In genomic region chr17:40315206-40315605, GRCh38 we compare ENCODE assay signal across 5 cellular contexts.
TF ChIP-seq lines count a peak whose summit lies in the region.

No MANE protein-coding gene starts in this region.

TF ChIP-seq in IMR-90, 13 proteins besides CTCF, POLR2A, EP300 and RAD21:
- TF ChIP-seq MAZ (IDR thresholded peaks at IDR 0.05; ENCODE audit: borderline replicate concordance, low read depth, low read length): no peak
- TF ChIP-seq USF2 (IDR thresholded peaks at IDR 0.05; ENCODE audit: low read depth, low read length): no peak
- no peak for TF ChIP-seq ELK1 (IDR thresholded peaks at IDR 0.05; ENCODE audit: borderline replicate concordance, low read depth, low read length)
- no peak for TF ChIP-seq CHD1 (IDR thresholded peaks at IDR 0.05; ENCODE audit: low read depth, low read length)
- no peak for TF ChIP-seq MAFK (IDR thresholded peaks at IDR 0.05; ENCODE audit: low read depth, low read length)

TF ChIP-seq in WTC11, 78 proteins besides CTCF, POLR2A, EP300 and RAD21 (continues in another document):
- TF ChIP-seq GRHL2 (CRISPR knock-in tag; IDR thresholded peaks at IDR 0.05; ENCODE audit: insufficient replicate concordance, severe bottlenecking) (no peak), ZNF281 (CRISPR knock-in tag; IDR thresholded peaks at IDR 0.05) (no peak), IRF2 (CRISPR knock-in tag; IDR thresholded peaks at IDR 0.05; ENCODE audit: borderline replicate concordance, low read depth) (no peak), FOXK1 (CRISPR knock-in tag; IDR thresholded peaks at IDR 0.05) (no peak), ZBTB21 (CRISPR knock-in tag; IDR thresholded peaks at IDR 0.05; ENCODE audit: borderline replicate concordance) (no peak), RELA (CRISPR knock-in tag; IDR thresholded peaks at IDR 0.05; ENCODE audit: borderline replicate concordance) (no peak), ZNF425 (CRISPR knock-in tag; conservative IDR thresholded peaks at IDR 0.05) (no peak)

TF ChIP-seq in HepG2, 621 proteins besides CTCF, POLR2A, EP300 and RAD21:
- TF ChIP-seq ARNTL (CRISPR knock-in tag; IDR thresholded peaks at IDR 0.05) (no peak), KDM1A (CRISPR knock-in tag; IDR thresholded peaks at IDR 0.05) (0 out of 2 replicates have a peak, but pooled peaks have one; percentile 47), ZNF800 (CRISPR knock-in tag; IDR thresholded peaks at IDR 0.05) (no peak), SAFB2 (CRISPR knock-in tag; IDR thresholded peaks at IDR 0.05; ENCODE audit: borderline replicate concordance, low read depth) (no peak), ZNF629 (CRISPR knock-in tag; conservative IDR thresholded peaks at IDR 0.05) (peak; percentile 71)

TF ChIP-seq in GM23338, 12 proteins besides CTCF, POLR2A, EP300 and RAD21:
- TF ChIP-seq ETS1 (IDR thresholded peaks at IDR 0.05): no peak
- TF ChIP-seq CREB1 (CRISPR knock-in tag; IDR thresholded peaks at IDR 0.05; ENCODE audit: low read depth): no peak
- TF ChIP-seq ZNF331 (CRISPR knock-in tag; IDR thresholded peaks at IDR 0.05; ENCODE audit: low read depth): no peak
- TF ChIP-seq REST (IDR thresholded peaks at IDR 0.05; ENCODE audit: unreplicated experiment): no peak
TF ChIP-seq in GM23338: peak in this region for 0.

TF ChIP-seq in HEK293T, 16 proteins besides CTCF, POLR2A, EP300 and RAD21:
- TF ChIP-seq L3MBTL2 (conservative IDR thresholded peaks at IDR 0.05) (no peak), TARDBP (IDR thresholded peaks at IDR 0.05) (no peak), NFRKB (IDR thresholded peaks at IDR 0.05) (no peak), HDGF (IDR thresholded peaks at IDR 0.05; ENCODE audit: borderline replicate concordance) (no peak), LEF1 (IDR thresholded peaks at IDR 0.05; ENCODE audit: borderline replicate concordance) (no peak), FOXA1 (IDR thresholded peaks at IDR 0.05) (no peak), FOXK2 (IDR thresholded peaks at IDR 0.05) (no peak), SUZ12 (IDR thresholded peaks at IDR 0.05) (no peak), PKNOX1 (IDR thresholded peaks at IDR 0.05) (no peak)
